ENCODE assay signal across 1 cellular context in genomic region chr12:78725951-78726550, GRCh38.
TF ChIP-seq lines count a peak whose summit lies in the region.

No MANE protein-coding gene starts in this region.

TF ChIP-seq in SK-N-SH, 30 proteins besides CTCF, POLR2A, EP300 and RAD21 (continued from another document):
- TF ChIP-seq JUND (IDR thresholded peaks at IDR 0.05) (no peak), RXRA (IDR thresholded peaks at IDR 0.05; ENCODE audit: borderline replicate concordance, low read depth) (no peak), FOXM1 (IDR thresholded peaks at IDR 0.05; ENCODE audit: low read depth) (no peak), SIN3A (IDR thresholded peaks at IDR 0.05; ENCODE audit: borderline replicate concordance, low read depth, low read length) (no peak), TCF12 (IDR thresholded peaks at IDR 0.05) (no peak)
